8 cellular contexts compared by ENCODE assay signal in genomic region chr7:75639071-75639892, GRCh38.
A peak's percentile ranks its signal among the peaks of the same experiment; 100 is the strongest.
DNase-seq lines count a peak whose midpoint lies in the region; ATAC-seq and TF ChIP-seq lines count a peak whose summit lies in the region.

No MANE protein-coding gene starts in this region.

- ATAC-seq in right cardiac atrium, result peak; percentile 54 to 63
- no peak for ATAC-seq in HG03520 (IDR thresholded peaks at IDR 0.05; ENCODE audit: unreplicated experiment)

- in situ Hi-C loops in GM23248 (cut with MboI), result no loop called here

- peak overlapping the region; percentile 74 for H3K9ac ChIP-seq in GM23248

- peak overlapping the region; percentile 74 for H3K4me2 ChIP-seq in GM23248 (ENCODE audit: unreplicated experiment)

- no peaks in the 10 kb centered on the region for H3K9me2 ChIP-seq in GM23248 (ENCODE audit: insufficient read depth)

- intact Hi-C loops in adrenal gland (cut with DNase I), result no loop called here
- intact Hi-C loops in right cardiac atrium (cut with DNase I), result loop anchor here in 1 of 4 donors (10.0 kb wide), 1 partner anchor 86 kb away; no protein-coding TSS in a partner anchor
- intact Hi-C loops in posterior vena cava (cut with DNase I), result no loop called here

- POLR2A ChIA-PET in AG04450 (lab: Yijun Ruan, JAX), result interaction anchor here (1.1 kb wide), 1 partner anchor 408 kb away, joined by 4 read pairs; the partner anchor contains the start of gene STYXL1

- no peaks in the 10 kb centered on the region for H3K36me3 ChIP-seq in GM23248 (ENCODE audit: low read depth)
- no peaks in the 10 kb centered on the region for H3K36me3 ChIP-seq in adrenal gland (replicated peaks in 1 of 2)

- H3K27me3 ChIP-seq in AG04450 (ENCODE audit: control insufficient read depth, insufficient read depth, low read length) (no peaks in the 10 kb centered on the region), GM23248 (replicated peaks; ENCODE audit: insufficient read depth) (no peaks in the 10 kb centered on the region), adrenal gland (no peaks in the 10 kb centered on the region), right cardiac atrium (ENCODE audit: control insufficient read depth, insufficient read depth) (no peaks in the 10 kb centered on the region)

- DNase-seq in AG04450 (ENCODE audit: low read depth, low spot score) (no peak), GM23248 (peak; percentile 57), RPMI7951 (ENCODE audit: low read depth) (peak; percentile 48), adrenal gland (peak; percentile 46 to 64 (median 60)), right cardiac atrium (peak; percentile 57 to 86 (median 85)), posterior vena cava (ENCODE audit: low spot score) (peak; percentile 87), dedifferentiated amniotic fluid mesenchymal stem cell (ENCODE audit: extremely low spot score) (no peak)

- H3K4me1 ChIP-seq in GM23248 (ENCODE audit: insufficient read depth), result peaks cover 6% of the 10 kb centered on the region; the same call in 1 of the 2 replicates
- H3K4me1 ChIP-seq in adrenal gland (replicated peaks in 1 of 2), result peaks cover 6 to 13% of the 10 kb centered on the region in 2 donors
- no peaks in the 10 kb centered on the region for H3K4me1 ChIP-seq in right cardiac atrium (ENCODE audit: control insufficient read depth, insufficient read depth, low read length)

- H3K4me3 ChIP-seq in AG04450 (ENCODE audit: low read depth, low read length) (peak overlapping the region; percentile 67), GM23248 (peak overlapping the region; percentile 82), adrenal gland (peak overlapping the region in 2 of 4 donors; percentile 67 to 93), right cardiac atrium (ENCODE audit: low read length) (peak overlapping the region; percentile 88)

- no peak for TF ChIP-seq CTCF in AG04450 (IDR thresholded peaks at IDR 0.05; ENCODE audit: low read depth, low read length)
- TF ChIP-seq CTCF in adrenal gland (IDR thresholded peaks at IDR 0.05), result no peak

- H2AFZ ChIP-seq in GM23248, result peak overlapping the region; percentile 79

- H3K9me3 ChIP-seq in AG04450 (ENCODE audit: control insufficient read depth, insufficient read depth, low read length), result peaks cover 2% of the 10 kb centered on the region; the same call in 1 of the 2 replicates
- H3K9me3 ChIP-seq in GM23248 (ENCODE audit: low read depth), result no peaks in the 10 kb centered on the region
- no peaks in the 10 kb centered on the region for H3K9me3 ChIP-seq in adrenal gland (replicated peaks in 1 of 3)
- H3K9me3 ChIP-seq in right cardiac atrium (ENCODE audit: control insufficient read depth, low read length), result no peaks in the 10 kb centered on the region

- WGBS in GM23248 (ENCODE audit: low coverage in 1 of 2, low lambda C conversion rate in 2 of 2, missing lambda C conversion rate in 2 of 2), 2 experiments, result 4 to 6% methylated on average over 10 to 69 of the region's 77 CpGs
- WGBS in adrenal gland, 4 donors, result 0 to 2% (median 1%) methylated on average over 18 to 64 of the region's 77 CpGs
- under 1% methylated on average over 67 of the region's 77 CpGs for WGBS in right cardiac atrium

- 0 out of 2 replicates have a peak, but pooled peaks cover 4% of the 10 kb centered on the region for H3F3A ChIP-seq in GM23248 (ENCODE audit: insufficient read depth)

- TF ChIP-seq POLR2A in adrenal gland (IDR thresholded peaks at IDR 0.05), result no peak

- H4K20me1 ChIP-seq in GM23248 (ENCODE audit: insufficient read depth), result no peaks in the 10 kb centered on the region

- CTCF ChIA-PET in AG04450 (lab: Charles Lee), result no interaction called here

- H3K79me2 ChIP-seq in GM23248 (ENCODE audit: insufficient read depth), result no peaks in the 10 kb centered on the region

- H3K27ac ChIP-seq in AG04450 (ENCODE audit: low read depth, low read length) (no peak overlapping the region), GM23248 (no peak overlapping the region), adrenal gland (peak overlapping the region in 3 of 5 donors; percentile 30 to 89 (median 62)), right cardiac atrium (ENCODE audit: low read length) (peak overlapping the region; percentile 22)

Comparison
In these comparisons a context has a peak if more than half of its experiments do, and no peak if none do; other contexts are left out.
1. DNase-seq: peak in GM23248 (single experiment), RPMI7951 (single experiment), adrenal gland (7 of 7), right cardiac atrium (3 of 3) and posterior vena cava (single experiment); none in AG04450 (single experiment) and dedifferentiated amniotic fluid mesenchymal stem cell (single experiment).
2. H3K27ac ChIP-seq: peak in adrenal gland (3 of 5) and right cardiac atrium (single experiment); none in AG04450 (single experiment) and GM23248 (single experiment).